16 cellular contexts compared by ENCODE assay signal in the genomic region with DNA sequence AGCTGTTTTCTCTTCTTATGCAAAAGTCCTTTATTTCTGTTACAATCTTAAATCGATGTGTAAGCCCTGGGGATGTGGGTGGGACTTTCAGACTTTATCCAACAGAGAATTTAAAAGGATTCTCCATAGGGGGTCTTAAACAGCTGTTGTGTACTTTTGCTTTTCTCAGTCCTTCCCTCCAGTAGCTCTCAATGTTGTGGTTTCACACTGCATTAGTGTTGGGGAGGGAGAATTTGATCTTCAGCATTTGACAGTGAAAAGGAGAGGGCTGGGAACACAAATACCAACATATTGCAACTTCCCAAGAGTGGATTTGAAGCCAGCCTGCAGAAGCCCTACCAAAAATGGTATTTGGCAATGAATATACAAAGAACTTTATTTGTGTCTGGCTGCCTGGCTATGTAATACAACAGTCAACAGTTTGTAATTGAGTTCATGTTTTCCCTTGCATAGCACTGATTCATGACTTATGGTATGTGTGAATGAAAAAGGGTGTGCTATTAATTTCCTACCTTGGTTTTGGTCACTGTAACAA.
DNase-seq lines count a peak whose midpoint lies in the region; ATAC-seq and TF ChIP-seq lines count a peak whose summit lies in the region.
"Had no signal": no experiment of that assay in that cellular context is flagged by ENCODE, and none has a peak within 500 bp of the region (broad histone marks: within the 10 kb centered on the region; RNA-seq: fewer than 3 reads in every experiment).

No MANE protein-coding gene starts in this region.

- no peak overlapping the region for H3K27ac Mint-ChIP-seq in endodermal cell
- H3K27ac Mint-ChIP-seq in osteocyte (ENCODE audit: unreplicated experiment), result peak overlapping the region; percentile 76
- no peak overlapping the region for H3K27ac Mint-ChIP-seq in activated naive CD4-positive, alpha-beta T cell treated with anti-CD3 and anti-CD28 coated beads for 36 hours

- H3K36me3 ChIP-seq in endodermal cell (ENCODE audit: control insufficient read depth, insufficient read depth, low read length), result no peaks in the 10 kb centered on the region

- TF ChIP-seq CTCF in endodermal cell (conservative IDR thresholded peaks at IDR 0.05) (no peak), osteocyte (IDR thresholded peaks at IDR 0.05) (no peak)

- ATAC-seq in left colon, result no peak

- DNase-seq in Daoy (ENCODE audit: low read depth), result peak; percentile 81
- peak; percentile 50 for DNase-seq in NCI-H187 treated with DMSO at 0.1 percent for 48 hours (lab: John Stamatoyannopoulos, UW)
- DNase-seq in endodermal cell, result peak; percentile 64
- no peak for DNase-seq in osteocyte (ENCODE audit: extremely low spot score, unreplicated experiment)
- no peak for DNase-seq in activated naive CD4-positive, alpha-beta T cell treated with anti-CD3 and anti-CD28 coated beads for 36 hours
- DNase-seq in inferior parietal cortex (ENCODE audit: extremely low spot score), result no peak
- DNase-seq in left colon, result no peak
- no peak for DNase-seq in NCI-H524 treated with DMSO at 0.1 percent for 48 hours (lab: John Stamatoyannopoulos, UW)
- DNase-seq: activated CD4-positive, CD25-positive, alpha-beta regulatory T cell treated with anti-CD3 and anti-CD28 coated beads, Interleukin-2, amount 50 U/mL, for 72 hours; activated naive CD4-positive, alpha-beta T cell treated with Interleukin-2 at 50 U/mL for 16 hours; DMS53; GOT3; islet precursor cell; NCI-H1105 treated with DMSO at 0.1 percent for 48 hours had no signal

- H3K4me1 ChIP-seq in endodermal cell (ENCODE audit: control insufficient read depth, insufficient read depth, low read length), result peaks cover 21% of the 10 kb centered on the region
- H3K4me1 ChIP-seq: parathyroid adenoma had no signal

- no peaks in the 10 kb centered on the region for H3K36me3 Mint-ChIP-seq in endodermal cell (ENCODE audit: low read depth)
- H3K36me3 Mint-ChIP-seq in osteocyte (ENCODE audit: unreplicated experiment), result peaks cover 17% of the 10 kb centered on the region
- no peaks in the 10 kb centered on the region for H3K36me3 Mint-ChIP-seq in activated naive CD4-positive, alpha-beta T cell treated with anti-CD3 and anti-CD28 coated beads for 36 hours (ENCODE audit: low read depth)

- peaks cover 26% of the 10 kb centered on the region for H3K4me1 Mint-ChIP-seq in endodermal cell
- peaks cover 59% of the 10 kb centered on the region for H3K4me1 Mint-ChIP-seq in osteocyte (ENCODE audit: unreplicated experiment)
- H3K4me1 Mint-ChIP-seq in activated naive CD4-positive, alpha-beta T cell treated with anti-CD3 and anti-CD28 coated beads for 36 hours (ENCODE audit: low read depth), result peaks cover 12% of the 10 kb centered on the region

- no peaks in the 10 kb centered on the region for H3K9me3 ChIP-seq in endodermal cell (ENCODE audit: control insufficient read depth, low read length)

- H3K9me3 Mint-ChIP-seq in endodermal cell (no peaks in the 10 kb centered on the region), osteocyte (ENCODE audit: unreplicated experiment) (no peaks in the 10 kb centered on the region)
- no peaks in the 10 kb centered on the region for H3K9me3 Mint-ChIP-seq in activated naive CD4-positive, alpha-beta T cell treated with anti-CD3 and anti-CD28 coated beads for 36 hours

- H3K4me3 Mint-ChIP-seq in endodermal cell (no peak overlapping the region), osteocyte (ENCODE audit: unreplicated experiment) (no peak overlapping the region)
- H3K4me3 Mint-ChIP-seq in activated naive CD4-positive, alpha-beta T cell treated with anti-CD3 and anti-CD28 coated beads for 36 hours, result no peak overlapping the region

- 11% methylated on average over 1 of the region's 1 CpG; no CpG with 5 or more reads in 1 of the 2 experiments for WGBS in endodermal cell (ENCODE audit: insufficient coverage in 1 of 2, insufficient read length in 1 of 2), 2 experiments

- peaks cover 77% of the 10 kb centered on the region for H3K27me3 ChIP-seq in endodermal cell (ENCODE audit: control insufficient read depth, insufficient read depth, low read length, poor library complexity, severe bottlenecking)

- peak overlapping the region; percentile 49 for H3K27ac ChIP-seq in endodermal cell (ENCODE audit: low read depth, low read length)
- H3K27ac ChIP-seq: parathyroid adenoma, RWPE1 had no signal

- no peak overlapping the region for H3K9ac ChIP-seq in endodermal cell (ENCODE audit: extremely low read depth, low read length, poor library complexity, severe bottlenecking)
- H3K9ac ChIP-seq: parathyroid adenoma had no signal

- H3K27me3 Mint-ChIP-seq in endodermal cell (ENCODE audit: insufficient read depth) (peaks cover 33% of the 10 kb centered on the region), osteocyte (ENCODE audit: unreplicated experiment) (no peaks in the 10 kb centered on the region)
- peaks cover 14% of the 10 kb centered on the region for H3K27me3 Mint-ChIP-seq in activated naive CD4-positive, alpha-beta T cell treated with anti-CD3 and anti-CD28 coated beads for 36 hours (ENCODE audit: low read depth)

- H3K4me3 ChIP-seq in endodermal cell (ENCODE audit: low read length), result peak overlapping the region; percentile 36

- CTCF ChIA-PET in activated naive CD4-positive, alpha-beta T cell treated with anti-CD3 and anti-CD28 coated beads for 36 hours (lab: Charles Lee), result interaction anchor here (1.0 kb wide), 1 partner anchor 190 kb away, joined by 3 read pairs; no protein-coding TSS in a partner anchor

- intact Hi-C loops in activated naive CD4-positive, alpha-beta T cell treated with anti-CD3 and anti-CD28 coated beads for 36 hours (cut with micrococcal nuclease), result no loop called here
- intact Hi-C loops in left colon (cut with DNase I, micrococcal nuclease), result no loop called here

Comparison
In these comparisons a context has a peak if more than half of its experiments do, and no peak if none do; other contexts are left out.
1. DNase-seq: peak in Daoy (single experiment), NCI-H187 treated with DMSO at 0.1 percent for 48 hours (single experiment) and endodermal cell (single experiment); none in osteocyte (single experiment), activated naive CD4-positive, alpha-beta T cell treated with anti-CD3 and anti-CD28 coated beads for 36 hours (single experiment), inferior parietal cortex (single experiment), left colon (0 of 2) and NCI-H524 treated with DMSO at 0.1 percent for 48 hours (single experiment).